In the genomic region with DNA sequence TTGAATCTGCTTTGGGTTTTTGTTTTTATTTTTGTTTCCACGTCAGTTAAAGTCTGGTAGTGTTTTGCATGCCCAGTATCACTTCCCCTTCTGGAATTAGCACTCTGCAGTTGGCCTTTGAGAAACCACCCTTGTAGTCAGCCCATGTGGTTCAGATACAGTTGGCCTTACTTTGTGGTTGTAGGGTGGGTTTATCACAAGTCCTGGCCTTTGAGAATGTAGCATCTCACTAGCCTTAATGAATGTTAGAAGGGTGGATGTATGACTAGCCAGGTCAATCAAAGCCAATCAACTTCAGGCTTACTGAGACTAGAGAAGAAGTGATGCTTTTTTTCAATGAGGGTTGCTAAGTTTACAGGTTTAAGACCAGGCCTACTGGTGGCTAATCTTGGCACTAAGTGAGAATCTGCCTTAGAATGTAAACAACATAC, we compare ENCODE assay signal across 11 cellular contexts. TPM values are rescaled to one million over a fixed set of nuclear protein-coding genes. Genes with fewer than 3 reads are reported as not detected.
DNase-seq lines count a peak whose midpoint lies in the region; ATAC-seq, FAIRE-seq and TF ChIP-seq lines count a peak whose summit lies in the region.
"Had no signal": no experiment of that assay in that cellular context is flagged by ENCODE, and none has a peak within 500 bp of the region (broad histone marks: within the 10 kb centered on the region; RNA-seq: fewer than 3 reads in every experiment).

No MANE protein-coding gene starts in this region.

- no peak for DNase-seq in activated T-cell treated with anti-CD3 and anti-CD28 coated beads, Interleukin-2, amount 50 U/mL, for 72 hours
- no peak for DNase-seq in activated T-cell treated with anti-CD3 and anti-CD28 coated beads, Interleukin-2, amount 50 U/mL, for 1 hour
- DNase-seq in NOMO-1 (lab: John Stamatoyannopoulos, UW; ENCODE audit: unreplicated experiment in 2 of 2) (peak; percentile 85 to 93), H54 (ENCODE audit: insufficient read length, low spot score) (no peak), A172 (ENCODE audit: low spot score) (no peak), left ventricle myocardium superior (no peak)
- DNase-seq in stimulated activated naive B cell treated with anti-CD40 and anti-IgM and Interleukin-4, amounts not matched to agents 10 μg/mL and 1 μg/mL and 100 μg/mL, for 72 hours: peak; percentile 74
- DNase-seq: SW 1271 had no signal

- peaks cover 0 to 3% of the 10 kb centered on the region in 2 donors for H3K36me3 Mint-ChIP-seq in activated T-cell treated with anti-CD3 and anti-CD28 coated beads, Interleukin-2, amount 50 U/mL, for 72 hours (ENCODE audit: insufficient read depth in 2 of 2)
- peaks cover 4 to 5% of the 10 kb centered on the region in 2 donors for H3K36me3 Mint-ChIP-seq in stimulated activated naive B cell treated with anti-CD40 and anti-IgM and Interleukin-4, amounts not matched to agents 10 μg/mL and 1 μg/mL and 100 μg/mL, for 72 hours

- no peaks in the 10 kb centered on the region for H3K27me3 Mint-ChIP-seq in activated T-cell treated with anti-CD3 and anti-CD28 coated beads, Interleukin-2, amount 50 U/mL, for 72 hours (ENCODE audit: low read depth)
- no peaks in the 10 kb centered on the region for H3K27me3 Mint-ChIP-seq in stimulated activated naive B cell treated with anti-CD40 and anti-IgM and Interleukin-4, amounts not matched to agents 10 μg/mL and 1 μg/mL and 100 μg/mL, for 72 hours
- H3K27me3 Mint-ChIP-seq: brain had no signal

- intact Hi-C loops in left ventricle myocardium superior (cut with micrococcal nuclease): loop anchor here (10.0 kb wide), 2 partner anchors 252 to 572 kb away; no protein-coding TSS in a partner anchor

- no peak for TF ChIP-seq POLR2A in H54 (IDR thresholded peaks at IDR 0.05; ENCODE audit: low read depth, low read length)

- H3K27ac Mint-ChIP-seq in activated T-cell treated with anti-CD3 and anti-CD28 coated beads, Interleukin-2, amount 50 U/mL, for 72 hours: peak overlapping the region; percentile 1
- peak overlapping the region; percentile 93 for H3K27ac Mint-ChIP-seq in stimulated activated naive B cell treated with anti-CD40 and anti-IgM and Interleukin-4, amounts not matched to agents 10 μg/mL and 1 μg/mL and 100 μg/mL, for 72 hours
- H3K27ac Mint-ChIP-seq: brain had no signal

- FAIRE-seq in H54 (lab: Jason Lieb, UNC): no peak
- FAIRE-seq: A549 had no signal

- H3K9me3 Mint-ChIP-seq in activated T-cell treated with anti-CD3 and anti-CD28 coated beads, Interleukin-2, amount 50 U/mL, for 72 hours: no peaks in the 10 kb centered on the region
- H3K9me3 Mint-ChIP-seq in stimulated activated naive B cell treated with anti-CD40 and anti-IgM and Interleukin-4, amounts not matched to agents 10 μg/mL and 1 μg/mL and 100 μg/mL, for 72 hours: peaks cover 0 to 2% of the 10 kb centered on the region in 2 donors

- ATAC-seq in activated T-cell treated with anti-CD3 and anti-CD28 coated beads, Interleukin-2, amount 50 U/mL, for 72 hours (replicated peaks in 1 of 2): peak in 1 of 2 donors; percentile 15
- ATAC-seq in HG02884 (IDR thresholded peaks at IDR 0.05; ENCODE audit: unreplicated experiment) (peak; percentile 91), left ventricle myocardium superior (no peak)
- ATAC-seq in stimulated activated naive B cell treated with anti-CD40 and anti-IgM and Interleukin-4, amounts not matched to agents 10 μg/mL and 1 μg/mL and 100 μg/mL, for 72 hours (replicated peaks): peak; percentile 96 to 97
- ATAC-seq: A549 had no signal

- H3K4me3 Mint-ChIP-seq in activated T-cell treated with anti-CD3 and anti-CD28 coated beads, Interleukin-2, amount 50 U/mL, for 72 hours: no peak overlapping the region
- H3K4me3 Mint-ChIP-seq in stimulated activated naive B cell treated with anti-CD40 and anti-IgM and Interleukin-4, amounts not matched to agents 10 μg/mL and 1 μg/mL and 100 μg/mL, for 72 hours: peak overlapping the region; percentile 41 to 60
- H3K4me3 Mint-ChIP-seq: brain had no signal

- no peaks in the 10 kb centered on the region for H3K4me1 Mint-ChIP-seq in activated T-cell treated with anti-CD3 and anti-CD28 coated beads, Interleukin-2, amount 50 U/mL, for 72 hours (ENCODE audit: low read depth)
- peaks cover 19 to 36% of the 10 kb centered on the region in 2 donors for H3K4me1 Mint-ChIP-seq in stimulated activated naive B cell treated with anti-CD40 and anti-IgM and Interleukin-4, amounts not matched to agents 10 μg/mL and 1 μg/mL and 100 μg/mL, for 72 hours
- H3K4me1 Mint-ChIP-seq: brain had no signal

RNA-seq across cellular contexts. Expression of a gene that starts 19.8 kb away (rescaled TPM):
- 10 to 100 TPM; 31.4 to 40.8 TPM for total RNA-seq in activated T-cell treated with anti-CD3 and anti-CD28 coated beads, Interleukin-2, amount 50 U/mL, for 72 hours
- total RNA-seq in A172 (2014; rRNA removed; shearing (Covaris generic)): 32.8 and 33.4 TPM in 2 replicates
- 35.9 TPM for total RNA-seq in left ventricle myocardium superior

Comparison
In these comparisons a context has a peak if more than half of its experiments do, and no peak if none do; other contexts are left out.
1. DNase-seq: peak in NOMO-1 (2 of 2) and stimulated activated naive B cell treated with anti-CD40 and anti-IgM and Interleukin-4, amounts not matched to agents 10 μg/mL and 1 μg/mL and 100 μg/mL, for 72 hours (single experiment); none in activated T-cell treated with anti-CD3 and anti-CD28 coated beads, Interleukin-2, amount 50 U/mL, for 72 hours (0 of 2), activated T-cell treated with anti-CD3 and anti-CD28 coated beads, Interleukin-2, amount 50 U/mL, for 1 hour (single experiment), H54 (single experiment), A172 (single experiment) and left ventricle myocardium superior (single experiment).
2. H3K4me3 Mint-ChIP-seq: peak in stimulated activated naive B cell treated with anti-CD40 and anti-IgM and Interleukin-4, amounts not matched to agents 10 μg/mL and 1 μg/mL and 100 μg/mL, for 72 hours (2 of 2); none in activated T-cell treated with anti-CD3 and anti-CD28 coated beads, Interleukin-2, amount 50 U/mL, for 72 hours (0 of 2).